In the genomic region with DNA sequence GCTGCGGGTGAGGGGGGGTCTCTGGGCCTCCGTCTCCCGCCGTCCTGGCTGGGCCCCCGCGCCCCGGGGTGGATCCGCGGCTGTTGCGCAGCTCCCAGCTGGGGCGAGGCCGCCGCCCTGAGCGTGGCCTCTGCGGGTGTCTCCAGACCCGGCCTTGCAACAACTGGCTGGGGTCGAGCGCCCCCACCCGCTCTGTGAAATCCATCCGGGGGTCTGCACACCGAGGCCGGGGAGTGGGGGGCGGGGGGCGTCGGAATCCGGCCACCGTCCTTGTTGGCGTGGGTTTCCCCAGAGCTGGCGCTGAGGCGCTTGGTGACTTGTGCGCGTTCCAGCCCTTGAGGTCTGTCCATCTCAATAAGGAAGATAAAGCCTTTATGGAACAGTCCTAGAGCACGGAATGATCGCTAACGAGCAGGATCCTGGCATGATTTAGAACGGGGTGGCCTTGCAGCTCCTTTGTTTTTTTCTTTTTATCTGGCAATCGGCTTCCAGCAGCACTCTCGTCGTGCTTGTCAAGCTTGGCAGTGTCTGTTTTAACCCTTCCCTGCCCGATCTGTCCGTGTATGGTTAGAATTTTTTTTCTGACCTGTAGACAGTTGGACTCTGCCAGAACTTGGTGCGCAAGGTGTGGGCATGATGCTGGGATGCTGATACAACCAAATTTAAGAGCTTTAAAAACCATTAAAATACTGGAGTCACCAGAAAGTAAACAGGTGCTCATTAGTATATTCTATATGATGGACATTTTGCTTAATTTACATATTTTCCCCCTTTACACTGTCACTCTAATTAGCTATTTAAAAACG, we compare ENCODE assay signal across 8 cellular contexts. TPM values are rescaled to one million over a fixed set of nuclear protein-coding genes. Genes with fewer than 3 reads are reported as not detected.
DNase-seq lines count a peak whose midpoint lies in the region; ATAC-seq and TF ChIP-seq lines count a peak whose summit lies in the region.

No MANE protein-coding gene starts in this region.

- H3K9me3 ChIP-seq in DOHH2 (ENCODE audit: control insufficient read depth, insufficient read depth, low read length) (no peaks in the 10 kb centered on the region), body of pancreas (no peaks in the 10 kb centered on the region), iPS DF 6.9 (ENCODE audit: control insufficient read depth, insufficient read depth, low read length) (no peaks in the 10 kb centered on the region)

- intact Hi-C loops in body of pancreas (cut with DNase I), result no loop called here

- WGBS in body of pancreas, 2 donors, result 0 to 2% methylated on average over 13 to 32 of the region's 43 CpGs
- WGBS in iPS DF 6.9 (ENCODE audit: insufficient coverage, insufficient read length), result no CpG with 5 or more reads among the region's 43 CpGs

- ATAC-seq in GM21390 (IDR thresholded peaks at IDR 0.05; ENCODE audit: unreplicated experiment) (peak; percentile 37), body of pancreas (peak; percentile 38)

- DNase-seq in HT-29 (ENCODE audit: low spot score), result peak; percentile 62
- DNase-seq in RWPE1 (ENCODE audit: low spot score), result peak; percentile 34
- DNase-seq in body of pancreas, result peak; percentile 63 to 77 (median 69)
- DNase-seq in iPS DF 6.9 (ENCODE audit: low read depth, low spot score), result no peak
- DNase-seq in putamen (ENCODE audit: low spot score), result peak; percentile 47
- DNase-seq in HPDE6-E6E7 (ENCODE audit: extremely low spot score), result no peak

- peak overlapping the region; percentile 84 for H3K4me2 ChIP-seq in DOHH2 (ENCODE audit: low read length)

- H3K4me1 ChIP-seq in DOHH2 (ENCODE audit: control insufficient read depth, low read length), result peaks cover 27% of the 10 kb centered on the region
- H3K4me1 ChIP-seq in body of pancreas, result peaks cover 35% of the 10 kb centered on the region
- H3K4me1 ChIP-seq in iPS DF 6.9 (ENCODE audit: control insufficient read depth, insufficient read depth, low read length), result peaks cover 2% of the 10 kb centered on the region; the same call in 1 of the 2 replicates

- H3K9me2 ChIP-seq in DOHH2 (replicated peaks; ENCODE audit: control insufficient read depth, low read length), result no peaks in the 10 kb centered on the region

- CTCF ChIA-PET in RWPE1 (lab: Yijun Ruan, JAX), result interaction anchor here (0.5 to 3.0 kb wide), 5 partner anchors 15 to 934 kb away, joined by 3 to 12 read pairs (median 4); no protein-coding TSS in a partner anchor

- POLR2A ChIA-PET in RWPE1 (lab: Yijun Ruan, JAX; ENCODE audit: low non-redundant PET), result interaction anchor here (0.7 to 1.0 kb wide), 4 partner anchors 9 to 24 kb away, joined by 3 to 4 read pairs (median 4); no protein-coding TSS in a partner anchor

- TF ChIP-seq CTCF in DOHH2 (IDR thresholded peaks at IDR 0.05; ENCODE audit: low read depth, low read length, poor library complexity, severe bottlenecking), result peak; percentile 28
- TF ChIP-seq CTCF in RWPE1 (conservative IDR thresholded peaks at IDR 0.05; ENCODE audit: low read depth), result no peak
- TF ChIP-seq CTCF in body of pancreas (IDR thresholded peaks at IDR 0.05), result no peak

- H3K79me2 ChIP-seq in DOHH2 (ENCODE audit: control insufficient read depth, low read length), result peaks cover 42% of the 10 kb centered on the region

- H3K27me3 ChIP-seq in DOHH2 (ENCODE audit: control insufficient read depth, low read length) (peaks cover 9% of the 10 kb centered on the region), body of pancreas (peaks cover 0 to 5% of the 10 kb centered on the region in 2 donors), iPS DF 6.9 (ENCODE audit: control insufficient read depth, insufficient read depth, low read length) (no peaks in the 10 kb centered on the region)

- peaks cover 5% of the 10 kb centered on the region; the same call in 1 of the 2 replicates for H3F3A ChIP-seq in DOHH2 (ENCODE audit: control insufficient read depth, insufficient read depth)

- peak overlapping the region; percentile 87 for H3K4me3 ChIP-seq in DOHH2 (ENCODE audit: low read length)
- peak overlapping the region; percentile 94 to 95 for H3K4me3 ChIP-seq in body of pancreas
- peak overlapping the region; percentile 66 for H3K4me3 ChIP-seq in iPS DF 6.9 (ENCODE audit: low read length)

- no peaks in the 10 kb centered on the region; the same call in 1 of the 2 replicates for H3K36me3 ChIP-seq in DOHH2 (ENCODE audit: control insufficient read depth, low read length)
- H3K36me3 ChIP-seq in body of pancreas (replicated peaks in 1 of 2; ENCODE audit: insufficient read depth in 1 of 2, low read depth in 2 of 2), result no peaks in the 10 kb centered on the region
- no peaks in the 10 kb centered on the region for H3K36me3 ChIP-seq in iPS DF 6.9 (ENCODE audit: control insufficient read depth, insufficient read depth, low read length)

- H3K27ac ChIP-seq in DOHH2 (ENCODE audit: low read depth, low read length) (peak overlapping the region; percentile 19; the same call in 1 of the 2 replicates), RWPE1 (peak overlapping the region; percentile 99), body of pancreas (peak overlapping the region; percentile 97 to 100 (median 100)), iPS DF 6.9 (ENCODE audit: low read length) (no peak overlapping the region)

- peak in 2 of 3 donors; percentile 36 to 82 for TF ChIP-seq POLR2A in body of pancreas (IDR thresholded peaks at IDR 0.05)

- H4K20me1 ChIP-seq in DOHH2 (ENCODE audit: control insufficient read depth, insufficient read depth, low read depth, low read length), result no peaks in the 10 kb centered on the region

RNA-seq across cellular contexts. Expression of a gene that starts 0.7 kb away (rescaled TPM):
- total RNA-seq in HT-29 (2014; rRNA removed; shearing (Covaris generic)), result 91.7 and 98.4 TPM in 2 replicates
- total RNA-seq in body of pancreas, result 100 to 1,000 TPM; 103 to 464 TPM

RNA-seq across cellular contexts. Expression of a gene that starts 39.4 kb away (rescaled TPM):
- 0.81 and 1.4 TPM in 2 replicates for total RNA-seq in HT-29 (2014; rRNA removed; shearing (Covaris generic))
- total RNA-seq in body of pancreas, result under 1 TPM; 0.52 to 0.99 TPM

Comparison
In these comparisons a context has a peak if more than half of its experiments do, and no peak if none do; other contexts are left out.
1. DNase-seq: peak in HT-29 (single experiment), RWPE1 (single experiment), body of pancreas (4 of 4) and putamen (single experiment); none in iPS DF 6.9 (single experiment) and HPDE6-E6E7 (single experiment).
2. Peak in every context shown above with its lines, with median percentiles within 50 percentile points of each other: H3K4me3 ChIP-seq.